Comparison of ENCODE assay signal across 6 cellular contexts in the genomic region with DNA sequence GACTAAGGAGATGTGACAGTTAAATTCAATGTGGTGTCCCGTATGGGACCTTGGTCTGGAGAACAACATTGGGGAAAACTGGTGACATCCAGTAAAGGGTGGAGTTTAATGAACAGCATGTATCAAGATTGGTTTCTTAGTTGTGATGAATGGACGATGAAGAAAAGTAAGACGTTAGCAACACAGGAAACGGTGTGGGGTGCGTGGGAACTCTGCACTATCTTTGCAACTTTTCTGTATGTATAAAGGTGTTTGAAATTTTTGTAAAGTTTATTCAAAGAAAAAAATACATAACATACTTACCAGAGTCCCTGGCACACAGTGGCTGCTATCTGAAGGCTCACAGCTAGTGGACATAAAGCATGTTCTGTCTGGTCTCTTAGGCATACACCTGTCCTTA. TPM values are rescaled to one million over a fixed set of nuclear protein-coding genes. Genes with fewer than 3 reads are reported as not detected.
"Had no signal": no experiment of that assay in that cellular context is flagged by ENCODE, and none has a peak within 500 bp of the region (broad histone marks: within the 10 kb centered on the region; RNA-seq: fewer than 3 reads in every experiment).

No MANE protein-coding gene starts in this region.

- H3K9me3 Mint-ChIP-seq: H9 had no signal

- H3K4me3 Mint-ChIP-seq: H9, IgD-negative memory B cell had no signal

- H3K4me3 ChIP-seq: GM23248 had no signal

- H3K4me1 Mint-ChIP-seq: H9 had no signal

- DNase-seq: GM23248, GOT3, H9, HCEC 1CT had no signal

- FAIRE-seq: HepG2 had no signal

- H3K27ac Mint-ChIP-seq: H9 had no signal

- H3K27ac ChIP-seq: GM23248 had no signal

RNA-seq across cellular contexts. Expression of gene C3orf20, which starts 29.5 kb away (rescaled TPM):
- polyA plus RNA-seq: GM23248, IgD-negative memory B cell had no signal
